In genomic region chr16:21645261-21645721, GRCh38 we compare ENCODE assay signal across 8 cellular contexts. TPM values are rescaled to one million over a fixed set of nuclear protein-coding genes. Genes with fewer than 3 reads are reported as not detected.
DNase-seq lines count a peak whose midpoint lies in the region; ATAC-seq and TF ChIP-seq lines count a peak whose summit lies in the region.

No MANE protein-coding gene starts in this region.

- ATAC-seq in HG02610 (IDR thresholded peaks at IDR 0.05; ENCODE audit: unreplicated experiment) = peak; percentile 30

- H3K27ac ChIP-seq in fibroblast of lung (ENCODE audit: insufficient read depth, low read length) (peak overlapping the region; percentile 52), RWPE1 (no peak overlapping the region)

- H3K9me3 ChIP-seq in fibroblast of lung (ENCODE audit: control insufficient read depth, insufficient read depth, low read depth, low read length) = no peaks in the 10 kb centered on the region

- peak; percentile 69 for DNase-seq in ACHN
- DNase-seq in activated CD4-positive, alpha-beta T cell treated with anti-CD3 and anti-CD28 coated beads, Interleukin-2, amount 50 U/mL, for 48 hours = peak; percentile 29 to 39
- peak in 1 of 2 donors; percentile 47 for DNase-seq in fibroblast of lung (ENCODE audit: low read depth in 2 of 2)
- DNase-seq in stimulated activated CD8-positive, alpha-beta memory T cell treated with anti-CD3 and anti-CD28 coated beads, Interleukin-4, amount 100 ng/mL, for 48 hours = peak; percentile 53
- no peak for DNase-seq in cerebellar nuclear complex (lab: John Stamatoyannopoulos, UW)
- no peak for DNase-seq in GDM1 (lab: John Stamatoyannopoulos, UW)
- DNase-seq in RWPE1 (ENCODE audit: low spot score) = no peak

- H3K27me3 ChIP-seq in fibroblast of lung (ENCODE audit: control insufficient read depth, insufficient read depth, low read length) = no peaks in the 10 kb centered on the region

- no peaks in the 10 kb centered on the region for H4K20me1 ChIP-seq in fibroblast of lung (ENCODE audit: control insufficient read depth, extremely low read depth, insufficient read depth, low read length)

- peak overlapping the region; percentile 17 to 42 (median 20) for H3K4me3 ChIP-seq in fibroblast of lung (replicated peaks in 1 of 4; ENCODE audit: control extremely low read depth in 1 of 4, insufficient read depth in 1 of 4, low read depth in 3 of 4, low read length in 4 of 4)

- peaks cover 6% of the 10 kb centered on the region for H3K79me2 ChIP-seq in fibroblast of lung (ENCODE audit: control insufficient read depth, insufficient read depth, low read length)

- in situ Hi-C loops in ACHN (cut with HindIII; ENCODE audit: low pct_ligation_motif_present, low pct_unique_long_range_greater_than_20kb, low sequenced_read_pairs) = no loop called here

- peak overlapping the region; percentile 85 for H3K4me2 ChIP-seq in fibroblast of lung (ENCODE audit: extremely low read depth, insufficient read depth, low read length)

- CTCF ChIA-PET in RWPE1 (lab: Yijun Ruan, JAX) = interaction anchor here (2.0 kb wide), 1 partner anchor 12 kb away, joined by 8 read pairs; no protein-coding TSS in a partner anchor

- no peak overlapping the region for H2AFZ ChIP-seq in fibroblast of lung (ENCODE audit: low read length)

- H3K4me1 ChIP-seq in fibroblast of lung (ENCODE audit: control insufficient read depth, extremely low read depth, insufficient read depth, low read length) = no peaks in the 10 kb centered on the region

- TF ChIP-seq CTCF in fibroblast of lung (conservative IDR thresholded peaks at IDR 0.05 in 1 of 2, IDR thresholded peaks at IDR 0.05 in 1 of 2; ENCODE audit: low read depth in 1 of 2, low read length in 2 of 2) (no peak), RWPE1 (conservative IDR thresholded peaks at IDR 0.05; ENCODE audit: low read depth) (no peak)

- peaks cover 2% of the 10 kb centered on the region for H3K36me3 ChIP-seq in fibroblast of lung (ENCODE audit: control insufficient read depth, insufficient read depth, low read length)

- H3K9ac ChIP-seq in fibroblast of lung (ENCODE audit: insufficient read depth, low read length) = no peak overlapping the region

- POLR2A ChIA-PET in RWPE1 (lab: Yijun Ruan, JAX; ENCODE audit: low non-redundant PET) = no interaction called here

RNA-seq across cellular contexts. Expression of gene IGSF6, which starts 7.1 kb away (rescaled TPM):
- total RNA-seq in fibroblast of lung = under 0.01 TPM in 1 of 2 replicates, not detected in the other
- not detected in 2 replicates for polyA plus RNA-seq in fibroblast of lung
- polyA plus RNA-seq in fibroblast of lung (2012) = 0.03 and 0.08 TPM in 2 replicates
- not detected in 2 replicates for polyA minus RNA-seq in fibroblast of lung (ENCODE audit: low replicate concordance)

RNA-seq across cellular contexts. Expression of gene OTOA, which starts 18.5 kb away (rescaled TPM):
- total RNA-seq in fibroblast of lung = 0.17 TPM in 1 of 2 replicates, not detected in the other
- not detected in 2 replicates for polyA plus RNA-seq in fibroblast of lung
- not detected in 2 replicates for polyA plus RNA-seq in fibroblast of lung (2012)
- not detected in 2 replicates for polyA minus RNA-seq in fibroblast of lung (ENCODE audit: low replicate concordance)

RNA-seq across cellular contexts. Expression of gene METTL9, which starts 45.9 kb away (rescaled TPM):
- 163 and 176 TPM in 2 replicates for total RNA-seq in fibroblast of lung
- 104 and 124 TPM in 2 replicates for polyA plus RNA-seq in fibroblast of lung
- 89.4 and 97.9 TPM in 2 replicates for polyA plus RNA-seq in fibroblast of lung (2012)
- polyA minus RNA-seq in fibroblast of lung (ENCODE audit: low replicate concordance) = 5.7 and 10.0 TPM in 2 replicates

Comparison
In these comparisons a context has a peak if more than half of its experiments do, and no peak if none do; other contexts are left out.
1. DNase-seq: peak in ACHN (single experiment), activated CD4-positive, alpha-beta T cell treated with anti-CD3 and anti-CD28 coated beads, Interleukin-2, amount 50 U/mL, for 48 hours (2 of 2) and stimulated activated CD8-positive, alpha-beta memory T cell treated with anti-CD3 and anti-CD28 coated beads, Interleukin-4, amount 100 ng/mL, for 48 hours (single experiment); none in cerebellar nuclear complex (0 of 2), GDM1 (single experiment) and RWPE1 (single experiment).